ENCODE assay signal across 13 cellular contexts in the genomic region with DNA sequence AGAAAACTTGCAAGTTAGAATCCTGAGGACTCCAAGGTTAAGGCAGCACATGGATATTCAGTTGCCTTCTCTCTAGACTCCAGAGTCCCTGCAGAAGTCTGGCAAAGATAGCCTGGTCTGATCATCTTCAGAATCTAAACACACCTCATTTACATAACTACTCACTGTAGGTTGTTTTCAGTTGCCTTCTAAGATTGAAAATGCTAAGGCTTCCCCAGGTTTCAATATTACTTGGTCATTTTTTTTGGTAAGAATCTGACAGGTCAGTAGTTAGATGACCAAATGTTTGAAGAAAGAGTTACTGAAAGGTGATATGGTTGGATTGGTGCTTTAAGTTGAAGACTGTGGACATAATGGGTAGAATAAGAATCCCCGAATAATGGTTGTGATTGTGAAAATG.
DNase-seq lines count a peak whose midpoint lies in the region; ATAC-seq lines count a peak whose summit lies in the region.
"Had no signal": no experiment of that assay in that cellular context is flagged by ENCODE, and none has a peak within 500 bp of the region (broad histone marks: within the 10 kb centered on the region; RNA-seq: fewer than 3 reads in every experiment).

No MANE protein-coding gene starts in this region.

- no peaks in the 10 kb centered on the region for H3K9me3 ChIP-seq in mesodermal cell (ENCODE audit: control insufficient read depth, low read length)
- H3K9me3 ChIP-seq: upper lobe of right lung had no signal

- H2BK15ac ChIP-seq in mesendoderm (replicated peaks; ENCODE audit: low read depth), result no peak overlapping the region

- H3K23ac ChIP-seq in mesendoderm (ENCODE audit: low read length), result no peak overlapping the region

- no peaks in the 10 kb centered on the region for H3K27me3 ChIP-seq in mesendoderm (ENCODE audit: insufficient read depth, low read length, poor library complexity)
- H3K27me3 ChIP-seq: upper lobe of right lung had no signal

- 85 to 90% methylated on average over 1 of the region's 1 CpG for WGBS in mesodermal cell (ENCODE audit: insufficient coverage in 2 of 2), 2 experiments
- no CpG with 5 or more reads among the region's 1 CpG for WGBS in mesendoderm (ENCODE audit: extremely low coverage, insufficient coverage, low lambda C conversion rate)

- no peaks in the 10 kb centered on the region for H3K36me3 ChIP-seq in mesodermal cell (ENCODE audit: control insufficient read depth, insufficient read depth, low read length)
- H3K36me3 ChIP-seq in mesendoderm (ENCODE audit: control insufficient read depth, insufficient read depth, low read length), result no peaks in the 10 kb centered on the region
- H3K36me3 ChIP-seq: upper lobe of right lung had no signal

- H3K27ac ChIP-seq in mesodermal cell (ENCODE audit: low read depth, low read length, severe bottlenecking) (peak overlapping the region; percentile 74), mesendoderm (ENCODE audit: low read depth, low read length) (no peak overlapping the region)
- H3K27ac ChIP-seq: parathyroid adenoma, SK-N-MC, upper lobe of right lung had no signal

- no peak overlapping the region for H4K8ac ChIP-seq in mesendoderm (ENCODE audit: low read depth, low read length)

- H3K4me3 ChIP-seq in mesodermal cell (ENCODE audit: extremely low read depth, insufficient read depth, low read length, poor library complexity, severe bottlenecking), result no peak overlapping the region
- H3K4me3 ChIP-seq in mesendoderm (ENCODE audit: low read length), result no peak overlapping the region
- H3K4me3 ChIP-seq: SK-N-MC, upper lobe of right lung had no signal

- no peaks in the 10 kb centered on the region for H3K79me2 ChIP-seq in mesendoderm (ENCODE audit: control insufficient read depth, insufficient read depth, low read length)
- H3K79me2 ChIP-seq: parathyroid adenoma had no signal

- no peak overlapping the region for H2AK5ac ChIP-seq in mesendoderm (ENCODE audit: low read length)

- H3K56ac ChIP-seq in mesendoderm (ENCODE audit: low read length), result no peak overlapping the region

- H3K79me1 ChIP-seq in mesendoderm (ENCODE audit: low read length), result no peaks in the 10 kb centered on the region

- H4K5ac ChIP-seq in mesendoderm (ENCODE audit: low read length), result no peak overlapping the region

- no peak overlapping the region for H2BK5ac ChIP-seq in mesendoderm (ENCODE audit: low read length)

- H3K4me1 ChIP-seq in mesodermal cell (ENCODE audit: control insufficient read depth, insufficient read depth, low read length, poor library complexity, severe bottlenecking) (peaks cover 26% of the 10 kb centered on the region), mesendoderm (ENCODE audit: control insufficient read depth, low read depth, low read length) (peaks cover 5% of the 10 kb centered on the region)
- H3K4me1 ChIP-seq: parathyroid adenoma, upper lobe of right lung had no signal

- ATAC-seq in GM18867 (IDR thresholded peaks at IDR 0.05; ENCODE audit: unreplicated experiment), result peak; percentile 91
- ATAC-seq in GM21723 (IDR thresholded peaks at IDR 0.05; ENCODE audit: unreplicated experiment), result peak; percentile 92
- peak; percentile 83 for ATAC-seq in HG03342 (IDR thresholded peaks at IDR 0.05; ENCODE audit: unreplicated experiment)
- ATAC-seq: activated CD8-positive, alpha-beta T cell treated with anti-CD3 and anti-CD28 coated beads for 36 hours; upper lobe of right lung had no signal

- H3K4me2 ChIP-seq in mesendoderm (ENCODE audit: low read length), result no peak overlapping the region

- H2BK120ac ChIP-seq in mesendoderm (ENCODE audit: low read depth, low read length), result no peak overlapping the region

- DNase-seq in hypothalamus (lab: John Stamatoyannopoulos, UW) (no peak), A172 (ENCODE audit: low spot score) (no peak), mesendoderm (no peak), GF-D8 (lab: John Stamatoyannopoulos, UW) (no peak)
- DNase-seq: activated CD8-positive, alpha-beta T cell treated with anti-CD3 and anti-CD28 coated beads for 36 hours; immature natural killer cell; upper lobe of right lung had no signal

- H3K4ac ChIP-seq in mesendoderm (ENCODE audit: low read depth, low read length), result no peak overlapping the region

- no peak overlapping the region for H3K18ac ChIP-seq in mesendoderm (ENCODE audit: low read length)

- H3K9ac ChIP-seq in mesendoderm (ENCODE audit: low read length), result no peak overlapping the region
- H3K9ac ChIP-seq: parathyroid adenoma had no signal
